2 cellular contexts compared by ENCODE assay signal in the genomic region with DNA sequence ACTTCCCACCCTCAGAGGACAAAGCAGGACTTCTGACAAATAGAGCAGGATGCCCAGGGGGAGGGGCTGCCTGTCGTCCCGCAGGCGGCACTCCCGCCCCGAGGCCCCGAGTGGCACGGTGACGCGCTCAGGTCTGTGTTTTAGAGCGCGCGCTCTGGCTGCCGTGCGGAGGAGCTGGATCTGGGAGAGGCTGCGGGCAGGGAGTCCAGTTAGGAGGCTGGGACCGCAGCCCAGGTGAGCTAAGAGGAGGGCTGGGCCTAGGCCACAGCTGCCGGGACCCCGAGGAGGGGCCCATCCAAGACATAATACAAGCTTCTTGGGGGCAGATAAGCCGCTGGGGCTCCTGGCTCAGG.
TF ChIP-seq lines count a peak whose summit lies in the region.

No MANE protein-coding gene starts in this region.

TF ChIP-seq in SK-N-SH, 30 proteins besides CTCF, POLR2A, EP300 and RAD21:
- TF ChIP-seq, protein P1, sequence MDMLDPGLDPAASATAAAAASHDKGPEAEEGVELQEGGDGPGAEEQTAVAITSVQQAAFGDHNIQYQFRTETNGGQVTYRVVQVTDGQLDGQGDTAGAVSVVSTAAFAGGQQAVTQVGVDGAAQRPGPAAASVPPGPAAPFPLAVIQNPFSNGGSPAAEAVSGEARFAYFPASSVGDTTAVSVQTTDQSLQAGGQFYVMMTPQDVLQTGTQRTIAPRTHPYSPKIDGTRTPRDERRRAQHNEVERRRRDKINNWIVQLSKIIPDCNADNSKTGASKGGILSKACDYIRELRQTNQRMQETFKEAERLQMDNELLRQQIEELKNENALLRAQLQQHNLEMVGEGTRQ (IDR thresholded peaks at IDR 0.05; ENCODE audit: borderline replicate concordance, low read depth, low read length) = no peak
- TF ChIP-seq GABPA (IDR thresholded peaks at IDR 0.05; ENCODE audit: low read depth) (no peak), FOSL2 (IDR thresholded peaks at IDR 0.05; ENCODE audit: borderline replicate concordance, low read depth) (no peak), SMC3 (IDR thresholded peaks at IDR 0.05; ENCODE audit: low read depth, low read length) (no peak), TEAD4 (IDR thresholded peaks at IDR 0.05; ENCODE audit: borderline replicate concordance, insufficient read depth) (no peak), SIN3A (IDR thresholded peaks at IDR 0.05; ENCODE audit: borderline replicate concordance, low read depth, low read length) (no peak), NFIC (IDR thresholded peaks at IDR 0.05; ENCODE audit: borderline replicate concordance) (no peak), POLR2AphosphoS5 (IDR thresholded peaks at IDR 0.05; ENCODE audit: low read depth, low read length) (no peak), FOXM1 (IDR thresholded peaks at IDR 0.05; ENCODE audit: low read depth) (no peak), JUND (IDR thresholded peaks at IDR 0.05) (no peak), MXI1 (IDR thresholded peaks at IDR 0.05; ENCODE audit: low read depth, low read length) (no peak)
- TF ChIP-seq, protein P2, sequence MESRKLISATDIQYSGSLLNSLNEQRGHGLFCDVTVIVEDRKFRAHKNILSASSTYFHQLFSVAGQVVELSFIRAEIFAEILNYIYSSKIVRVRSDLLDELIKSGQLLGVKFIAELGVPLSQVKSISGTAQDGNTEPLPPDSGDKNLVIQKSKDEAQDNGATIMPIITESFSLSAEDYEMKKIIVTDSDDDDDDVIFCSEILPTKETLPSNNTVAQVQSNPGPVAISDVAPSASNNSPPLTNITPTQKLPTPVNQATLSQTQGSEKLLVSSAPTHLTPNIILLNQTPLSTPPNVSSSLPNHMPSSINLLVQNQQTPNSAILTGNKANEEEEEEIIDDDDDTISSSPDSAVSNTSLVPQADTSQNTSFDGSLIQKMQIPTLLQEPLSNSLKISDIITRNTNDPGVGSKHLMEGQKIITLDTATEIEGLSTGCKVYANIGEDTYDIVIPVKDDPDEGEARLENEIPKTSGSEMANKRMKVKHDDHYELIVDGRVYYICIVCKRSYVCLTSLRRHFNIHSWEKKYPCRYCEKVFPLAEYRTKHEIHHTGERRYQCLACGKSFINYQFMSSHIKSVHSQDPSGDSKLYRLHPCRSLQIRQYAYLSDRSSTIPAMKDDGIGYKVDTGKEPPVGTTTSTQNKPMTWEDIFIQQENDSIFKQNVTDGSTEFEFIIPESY (IDR thresholded peaks at IDR 0.05; ENCODE audit: borderline replicate concordance, low read depth) = no peak
- TF ChIP-seq, protein P3, sequence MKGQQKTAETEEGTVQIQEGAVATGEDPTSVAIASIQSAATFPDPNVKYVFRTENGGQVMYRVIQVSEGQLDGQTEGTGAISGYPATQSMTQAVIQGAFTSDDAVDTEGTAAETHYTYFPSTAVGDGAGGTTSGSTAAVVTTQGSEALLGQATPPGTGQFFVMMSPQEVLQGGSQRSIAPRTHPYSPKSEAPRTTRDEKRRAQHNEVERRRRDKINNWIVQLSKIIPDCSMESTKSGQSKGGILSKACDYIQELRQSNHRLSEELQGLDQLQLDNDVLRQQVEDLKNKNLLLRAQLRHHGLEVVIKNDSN (IDR thresholded peaks at IDR 0.05; ENCODE audit: borderline replicate concordance, low read depth) = no peak

TF ChIP-seq in SK-N-SH treated with all-trans-retinoic acid at 6 μM for 48 hours, 23 proteins besides CTCF, POLR2A, EP300 and RAD21:
- no peak for TF ChIP-seq PPARA (CRISPR knock-in tag; IDR thresholded peaks at IDR 0.05; ENCODE audit: borderline replicate concordance)
- TF ChIP-seq OSR1 (CRISPR knock-in tag; IDR thresholded peaks at IDR 0.05) = no peak
- TF ChIP-seq ZFP3 (CRISPR knock-in tag; IDR thresholded peaks at IDR 0.05) = no peak
- TF ChIP-seq, protein P4, sequence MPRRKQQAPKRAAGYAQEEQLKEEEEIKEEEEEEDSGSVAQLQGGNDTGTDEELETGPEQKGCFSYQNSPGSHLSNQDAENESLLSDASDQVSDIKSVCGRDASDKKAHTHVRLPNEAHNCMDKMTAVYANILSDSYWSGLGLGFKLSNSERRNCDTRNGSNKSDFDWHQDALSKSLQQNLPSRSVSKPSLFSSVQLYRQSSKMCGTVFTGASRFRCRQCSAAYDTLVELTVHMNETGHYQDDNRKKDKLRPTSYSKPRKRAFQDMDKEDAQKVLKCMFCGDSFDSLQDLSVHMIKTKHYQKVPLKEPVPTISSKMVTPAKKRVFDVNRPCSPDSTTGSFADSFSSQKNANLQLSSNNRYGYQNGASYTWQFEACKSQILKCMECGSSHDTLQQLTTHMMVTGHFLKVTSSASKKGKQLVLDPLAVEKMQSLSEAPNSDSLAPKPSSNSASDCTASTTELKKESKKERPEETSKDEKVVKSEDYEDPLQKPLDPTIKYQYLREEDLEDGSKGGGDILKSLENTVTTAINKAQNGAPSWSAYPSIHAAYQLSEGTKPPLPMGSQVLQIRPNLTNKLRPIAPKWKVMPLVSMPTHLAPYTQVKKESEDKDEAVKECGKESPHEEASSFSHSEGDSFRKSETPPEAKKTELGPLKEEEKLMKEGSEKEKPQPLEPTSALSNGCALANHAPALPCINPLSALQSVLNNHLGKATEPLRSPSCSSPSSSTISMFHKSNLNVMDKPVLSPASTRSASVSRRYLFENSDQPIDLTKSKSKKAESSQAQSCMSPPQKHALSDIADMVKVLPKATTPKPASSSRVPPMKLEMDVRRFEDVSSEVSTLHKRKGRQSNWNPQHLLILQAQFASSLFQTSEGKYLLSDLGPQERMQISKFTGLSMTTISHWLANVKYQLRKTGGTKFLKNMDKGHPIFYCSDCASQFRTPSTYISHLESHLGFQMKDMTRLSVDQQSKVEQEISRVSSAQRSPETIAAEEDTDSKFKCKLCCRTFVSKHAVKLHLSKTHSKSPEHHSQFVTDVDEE (CRISPR knock-in tag; IDR thresholded peaks at IDR 0.05) = no peak
- no peak for TF ChIP-seq TCF4 (CRISPR knock-in tag; IDR thresholded peaks at IDR 0.05; ENCODE audit: borderline replicate concordance)
- TF ChIP-seq RARB (CRISPR knock-in tag; IDR thresholded peaks at IDR 0.05) = no peak
